In the genomic region with DNA sequence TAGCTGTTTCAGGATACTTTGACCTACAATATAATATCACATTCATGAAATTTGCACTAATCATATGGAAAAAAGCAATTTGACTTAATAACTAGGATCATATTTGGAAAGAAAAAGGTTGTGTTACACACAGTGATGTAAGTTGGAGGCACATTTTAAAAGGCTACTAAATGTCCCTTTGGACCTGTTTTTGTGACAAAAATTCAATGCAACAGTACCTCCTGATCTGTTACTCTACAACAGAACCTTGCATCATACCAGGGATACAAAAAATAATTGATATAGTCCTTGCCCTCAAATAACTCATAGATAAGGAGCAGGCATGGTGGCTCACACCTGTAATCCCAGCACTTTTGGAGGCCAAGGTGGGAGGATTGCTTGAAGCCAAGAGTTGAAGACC, we compare ENCODE assay signal across 10 cellular contexts.
"Had no signal": no experiment of that assay in that cellular context is flagged by ENCODE, and none has a peak within 500 bp of the region (broad histone marks: within the 10 kb centered on the region; RNA-seq: fewer than 3 reads in every experiment).

No MANE protein-coding gene starts in this region.

- DNase-seq: GM23248, GOT3, H7, HFFc6, IMR-90, KG1 had no signal

- H3K4me3 Mint-ChIP-seq: HFFc6 had no signal

- ATAC-seq: HCT116, K562 had no signal

- H3K9ac ChIP-seq: GM23248 had no signal

- H3K4me3 ChIP-seq: GM23248, HAP-1, K562 had no signal

- H3K27ac Mint-ChIP-seq: HFFc6 had no signal

- H3K27ac ChIP-seq: GM23248, HL-60 had no signal

- H3K9me3 ChIP-seq: HAP-1 had no signal

- H3K4me1 ChIP-seq: HAP-1 had no signal

- H3K9me3 Mint-ChIP-seq: HFFc6 had no signal

- H3K36me3 ChIP-seq: HAP-1 had no signal
